1 cellular context compared by ENCODE assay signal in genomic region chr17:43334744-43335400, GRCh38.
TF ChIP-seq lines count a peak whose summit lies in the region.

No MANE protein-coding gene starts in this region.

TF ChIP-seq in GM12878, 131 proteins besides CTCF, POLR2A, EP300 and RAD21 (continued from another document):
- TF ChIP-seq E2F4 (IDR thresholded peaks at IDR 0.05; ENCODE audit: low read depth, low read length) = no peak
- TF ChIP-seq NR2C2 (IDR thresholded peaks at IDR 0.05; ENCODE audit: borderline replicate concordance, control insufficient read depth, insufficient read length, low read depth) = no peak
- no peak for TF ChIP-seq NFXL1 (IDR thresholded peaks at IDR 0.05; ENCODE audit: borderline replicate concordance)
